Comparison of ENCODE assay signal across 8 cellular contexts in the genomic region with DNA sequence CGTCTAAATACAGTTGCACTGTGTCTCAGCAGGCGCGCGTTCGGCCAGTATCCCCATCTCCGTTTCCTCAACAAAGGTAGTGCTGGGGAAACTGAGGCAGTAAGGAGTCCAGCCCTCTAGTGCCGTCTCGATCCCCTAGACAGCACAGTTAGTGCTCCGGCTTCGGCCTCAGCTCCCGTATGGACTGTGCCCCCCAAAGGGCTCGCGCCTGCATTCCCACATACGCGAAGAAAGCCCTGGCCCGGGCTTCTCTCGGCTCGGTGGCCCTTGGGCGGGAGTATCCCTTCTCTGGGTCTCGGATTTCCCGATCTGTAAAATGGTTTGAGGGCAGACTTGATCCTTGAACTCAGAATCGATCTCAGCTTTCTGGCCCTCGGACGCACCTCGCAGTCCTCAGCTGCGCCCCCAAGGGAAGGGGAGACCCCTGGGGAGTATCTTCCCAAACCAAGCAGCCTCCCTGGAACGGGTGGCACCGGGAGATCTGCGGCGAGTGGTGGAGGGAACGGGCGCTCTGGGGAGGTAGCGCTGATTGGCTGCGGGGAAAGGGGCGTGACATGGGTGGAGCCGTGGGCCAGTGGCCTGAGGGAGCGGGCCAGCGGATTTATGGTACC. TPM values are rescaled to one million over a fixed set of nuclear protein-coding genes. Genes with fewer than 3 reads are reported as not detected.
DNase-seq lines count a peak whose midpoint lies in the region; ATAC-seq and TF ChIP-seq lines count a peak whose summit lies in the region.

No MANE protein-coding gene starts in this region.

- H3K27ac Mint-ChIP-seq in activated B cell treated with CpG ODN at 0.5 μM for 24 hours (peak overlapping the region; percentile 97), chondrocyte (ENCODE audit: unreplicated experiment) (peak overlapping the region; percentile 96)

- H3K9me3 Mint-ChIP-seq in activated B cell treated with CpG ODN at 0.5 μM for 24 hours: no peaks in the 10 kb centered on the region
- H3K9me3 Mint-ChIP-seq in chondrocyte (ENCODE audit: low read depth): no peaks in the 10 kb centered on the region

- peaks cover 2% of the 10 kb centered on the region for H3K36me3 ChIP-seq in kidney epithelial cell (ENCODE audit: control insufficient read depth, insufficient read depth, low read length)

- H3K36me3 Mint-ChIP-seq in activated B cell treated with CpG ODN at 0.5 μM for 24 hours (ENCODE audit: low read depth): peaks cover 45% of the 10 kb centered on the region
- peaks cover 2% of the 10 kb centered on the region for H3K36me3 Mint-ChIP-seq in chondrocyte (ENCODE audit: low read depth)

- peak overlapping the region; percentile 90 for H3K27ac ChIP-seq in 22Rv1

- ATAC-seq in GM18498 (IDR thresholded peaks at IDR 0.05; ENCODE audit: unreplicated experiment) (peak; percentile 39), HG03103 (IDR thresholded peaks at IDR 0.05; ENCODE audit: low read depth, unreplicated experiment) (peak; percentile 44), activated B cell treated with CpG ODN at 0.5 μM for 24 hours (ENCODE audit: low read depth) (peak; percentile 26)

- CTCF ChIA-PET in activated B cell treated with CpG ODN at 0.5 μM for 24 hours (lab: Charles Lee): interaction anchor here (1.0 to 2.0 kb wide), 5 partner anchors 8 to 88 kb away, joined by 3 to 10 read pairs (median 7); no protein-coding TSS in a partner anchor

- H3K4me3 ChIP-seq in kidney epithelial cell (ENCODE audit: low read depth, low read length): peak overlapping the region; percentile 93

- peaks cover 27% of the 10 kb centered on the region for H3K27me3 ChIP-seq in kidney epithelial cell (ENCODE audit: control insufficient read depth, insufficient read depth, low read length)

- no peaks in the 10 kb centered on the region for H3K27me3 Mint-ChIP-seq in activated B cell treated with CpG ODN at 0.5 μM for 24 hours
- peaks cover 9% of the 10 kb centered on the region for H3K27me3 Mint-ChIP-seq in chondrocyte (ENCODE audit: low read depth)

- H3K4me1 Mint-ChIP-seq in activated B cell treated with CpG ODN at 0.5 μM for 24 hours: peaks cover 64% of the 10 kb centered on the region
- H3K4me1 Mint-ChIP-seq in chondrocyte (ENCODE audit: low read depth): peaks cover 19% of the 10 kb centered on the region

- intact Hi-C loops in activated B cell treated with CpG ODN at 0.5 μM for 24 hours (cut with micrococcal nuclease): loop anchor here (1.0 to 5.0 kb wide), 6 partner anchors 12 to 204 kb away; partner anchors contain the start of genes CRY2, MAPK8IP1, PHF21A and SLC35C1

- TF ChIP-seq CTCF in 22Rv1 (IDR thresholded peaks at IDR 0.05) (no peak), activated B cell treated with CpG ODN at 0.5 μM for 24 hours (IDR thresholded peaks at IDR 0.05) (no peak), chondrocyte (IDR thresholded peaks at IDR 0.05) (no peak), kidney epithelial cell (IDR thresholded peaks at IDR 0.05; ENCODE audit: insufficient read depth, low read length, poor library complexity, severe bottlenecking) (no peak)

- DNase-seq in NCI-H2227 (lab: John Stamatoyannopoulos, UW; ENCODE audit: unreplicated experiment) (peak; percentile 85), activated B cell treated with CpG ODN at 0.5 μM for 24 hours (peak; percentile 67), chondrocyte (ENCODE audit: low spot score) (peak; percentile 94), kidney epithelial cell (ENCODE audit: low read depth) (peak; percentile 37)
- DNase-seq in stimulated activated CD4-positive, alpha-beta T cell treated with anti-CD3 and anti-CD28 coated beads, Interleukin-12 subunit alpha, Interleukin-12 subunit beta, amount 100 ng/mL, for 48 hours (ENCODE audit: low read depth in 2 of 3, low spot score in 1 of 3): peak; percentile 33 to 70 (median 53)

- POLR2A ChIA-PET in activated B cell treated with CpG ODN at 0.5 μM for 24 hours (lab: Charles Lee): interaction anchor here (0.6 to 8.2 kb wide), 17 partner anchors 7 to 1920 kb away, joined by 3 to 263 read pairs (median 5); partner anchors contain the start of gene CRY2

- peak overlapping the region; percentile 94 for H3K4me3 Mint-ChIP-seq in activated B cell treated with CpG ODN at 0.5 μM for 24 hours
- peak overlapping the region; percentile 89 for H3K4me3 Mint-ChIP-seq in chondrocyte (ENCODE audit: unreplicated experiment)

RNA-seq across cellular contexts. Expression of gene PEX16, which starts 0.8 kb away (rescaled TPM):
- total RNA-seq in activated B cell treated with CpG ODN at 0.5 μM for 24 hours (72.0 and 77.7 TPM in 2 replicates), chondrocyte (17.5 to 22.8 TPM (median 20.4 TPM) in 3 replicates), kidney epithelial cell (37.4 and 52.0 TPM in 2 replicates)

RNA-seq across cellular contexts. Expression of gene LARGE2, which starts 4.0 kb away (rescaled TPM):
- 47.4 and 59.7 TPM in 2 replicates for total RNA-seq in activated B cell treated with CpG ODN at 0.5 μM for 24 hours
- not detected in 3 replicates for total RNA-seq in chondrocyte
- 10.9 and 11.2 TPM in 2 replicates for total RNA-seq in kidney epithelial cell

RNA-seq across cellular contexts. Expression of gene FREY1, which starts 11.4 kb away (rescaled TPM):
- total RNA-seq in activated B cell treated with CpG ODN at 0.5 μM for 24 hours (3.9 and 4.6 TPM in 2 replicates), chondrocyte (0.49 to 1.4 TPM (median 0.80 TPM) in 3 replicates), kidney epithelial cell (not detected in 2 replicates)

RNA-seq across cellular contexts. Expression of gene MAPK8IP1, which starts 33.0 kb away (rescaled TPM):
- total RNA-seq in activated B cell treated with CpG ODN at 0.5 μM for 24 hours (1.9 and 3.4 TPM in 2 replicates), chondrocyte (6.7 to 10.8 TPM (median 9.6 TPM) in 3 replicates), kidney epithelial cell (13.2 and 14.8 TPM in 2 replicates)

Comparison
In these comparisons a context has a peak if more than half of its experiments do, and no peak if none do; other contexts are left out.
1. Peak in every context shown above with its lines: DNase-seq, ATAC-seq, H3K4me3 ChIP-seq and H3K27ac ChIP-seq.
2. DNase-seq: peak in every context shown above with its lines; median percentile 94 in chondrocyte; 85 in NCI-H2227; 67 in activated B cell treated with CpG ODN at 0.5 μM for 24 hours; 53 in stimulated activated CD4-positive, alpha-beta T cell treated with anti-CD3 and anti-CD28 coated beads, Interleukin-12 subunit alpha, Interleukin-12 subunit beta, amount 100 ng/mL, for 48 hours; 37 in kidney epithelial cell.